Comparison of ENCODE assay signal across 16 cellular contexts in genomic region chr14:102661614-102662013, GRCh38.
DNase-seq lines count a peak whose midpoint lies in the region; ATAC-seq and TF ChIP-seq lines count a peak whose summit lies in the region.
"Had no signal": no experiment of that assay in that cellular context is flagged by ENCODE, and none has a peak within 500 bp of the region (broad histone marks: within the 10 kb centered on the region; RNA-seq: fewer than 3 reads in every experiment).

No MANE protein-coding gene starts in this region.

- intact Hi-C loops in A673 (cut with micrococcal nuclease; ENCODE audit: unreplicated experiment) = no loop called here
- intact Hi-C loops in ascending aorta (cut with DNase I) = no loop called here

- DNase-seq in A673 (ENCODE audit: low spot score) (no peak), H9 (no peak), WTC11 (ENCODE audit: low spot score) (no peak), trophoblast cell (no peak), NCI-H1092 (lab: John Stamatoyannopoulos, UW) (no peak), ascending aorta (ENCODE audit: low spot score in 2 of 2) (no peak), MM.1S (no peak)
- DNase-seq: C1 segment of cervical spinal cord, DMS153, DND-41, GDM1, HCEC 1CT, KG1 had no signal

- no CpG with 5 or more reads among the region's 4 CpGs for WGBS in H9 (ENCODE audit: extremely low coverage, insufficient read length, low lambda C conversion rate)
- WGBS in trophoblast cell (ENCODE audit: extremely low coverage, insufficient coverage, insufficient read length) = no CpG with 5 or more reads among the region's 4 CpGs

- H3K27me3 Mint-ChIP-seq in H9 (ENCODE audit: low read depth) (no peaks in the 10 kb centered on the region), WTC11 (ENCODE audit: low read depth) (no peaks in the 10 kb centered on the region)
- H3K27me3 Mint-ChIP-seq: B cell; CD4-positive, alpha-beta memory T cell; IgD-negative memory B cell had no signal

- no peak overlapping the region for H3K4me3 ChIP-seq in A673 (ENCODE audit: low read depth, low read length, poor library complexity, severe bottlenecking)
- no peak overlapping the region for H3K4me3 ChIP-seq in trophoblast cell (ENCODE audit: low read depth, low read length)
- H3K4me3 ChIP-seq in ascending aorta = no peak overlapping the region
- no peak overlapping the region for H3K4me3 ChIP-seq in MM.1S (ENCODE audit: low read length)

- no peak overlapping the region for H2BK15ac ChIP-seq in H9 (ENCODE audit: low read depth, low read length)

- no peak overlapping the region for H3K14ac ChIP-seq in H9 (ENCODE audit: insufficient read depth, low read length)
- H3K14ac ChIP-seq in trophoblast cell (ENCODE audit: low read length) = no peak overlapping the region

- no peak overlapping the region for H2BK20ac ChIP-seq in H9 (ENCODE audit: low read depth, low read length, poor library complexity, severe bottlenecking)

- H3K23me2 ChIP-seq in H9 (ENCODE audit: insufficient read length, low read depth, low read length, poor library complexity, severe bottlenecking) = no peaks in the 10 kb centered on the region

- H2BK12ac ChIP-seq in H9 (ENCODE audit: insufficient read length, low read depth, low read length) = no peak overlapping the region
- no peak overlapping the region for H2BK12ac ChIP-seq in trophoblast cell (ENCODE audit: low read length)

- no peak overlapping the region for H3T11ph ChIP-seq in H9 (ENCODE audit: low read length)

- H3K23ac ChIP-seq in H9 (ENCODE audit: insufficient read length, low read depth, low read length) (no peak overlapping the region), trophoblast cell (ENCODE audit: low read length) (no peak overlapping the region)

- H3K9ac ChIP-seq in H9 (ENCODE audit: extremely low read depth, insufficient read length, low read length) (no peak overlapping the region), trophoblast cell (ENCODE audit: low read length) (no peak overlapping the region), MM.1S (ENCODE audit: low read length) (no peak overlapping the region)

- H3K27me3 ChIP-seq in A673 (replicated peaks; ENCODE audit: insufficient read depth, low read depth, low read length, poor library complexity) (no peaks in the 10 kb centered on the region), H9 (ENCODE audit: insufficient read depth, low read length) (no peaks in the 10 kb centered on the region), trophoblast cell (ENCODE audit: insufficient read depth, low read length) (no peaks in the 10 kb centered on the region), ascending aorta (no peaks in the 10 kb centered on the region), MM.1S (replicated peaks; ENCODE audit: insufficient read depth, low read length) (no peaks in the 10 kb centered on the region)

- POLR2A ChIA-PET in A673 (lab: Charles Lee; ENCODE audit: low non-redundant PET) (no interaction called here), WTC11 (lab: Charles Lee) (no interaction called here)

- H3K9me3 Mint-ChIP-seq in H9 = no peaks in the 10 kb centered on the region
- no peaks in the 10 kb centered on the region for H3K9me3 Mint-ChIP-seq in WTC11
- H3K9me3 Mint-ChIP-seq: CD4-positive, alpha-beta memory T cell; IgD-negative memory B cell had no signal

- peak overlapping the region; percentile 77 for H3K27ac ChIP-seq in A673 (ENCODE audit: low read depth, low read length, poor library complexity, severe bottlenecking)
- H3K27ac ChIP-seq in H9 (ENCODE audit: insufficient read length, low read depth, low read length) = no peak overlapping the region
- H3K27ac ChIP-seq in trophoblast cell (ENCODE audit: low read depth, low read length) = no peak overlapping the region
- no peak overlapping the region for H3K27ac ChIP-seq in ascending aorta
- no peak overlapping the region for H3K27ac ChIP-seq in MM.1S (ENCODE audit: low read length)

- no peak overlapping the region for H2BK5ac ChIP-seq in H9 (ENCODE audit: insufficient read length, low read length)
- no peak overlapping the region for H2BK5ac ChIP-seq in trophoblast cell (ENCODE audit: low read depth, low read length, poor library complexity)

- H3K36me3 ChIP-seq in A673 (ENCODE audit: insufficient read depth, low read length, poor library complexity, severe bottlenecking) = peaks cover 7% of the 10 kb centered on the region
- no peaks in the 10 kb centered on the region for H3K36me3 ChIP-seq in trophoblast cell (ENCODE audit: control insufficient read depth in 1 of 2, insufficient read depth in 2 of 2, low read length in 2 of 2)
- H3K36me3 ChIP-seq in ascending aorta = no peaks in the 10 kb centered on the region
- H3K36me3 ChIP-seq in MM.1S (replicated peaks; ENCODE audit: insufficient read depth, low read length) = no peaks in the 10 kb centered on the region

- H3K56ac ChIP-seq in H9 (ENCODE audit: insufficient read length, low read depth, low read length) = no peak overlapping the region

- TF ChIP-seq CTCF in A673 (conservative IDR thresholded peaks at IDR 0.05; ENCODE audit: low read depth, low read length) (no peak), H9 (conservative IDR thresholded peaks at IDR 0.05) (no peak), WTC11 (IDR thresholded peaks at IDR 0.05) (no peak), ascending aorta (IDR thresholded peaks at IDR 0.05) (no peak), MM.1S (IDR thresholded peaks at IDR 0.05; ENCODE audit: low read length) (no peak)

- BruUV-seq in A673 (replicated peaks; lab: Mats Ljungman, UMichigan) = no TSS peak

- no peaks in the 10 kb centered on the region for H3K9me2 ChIP-seq in MM.1S (replicated peaks; ENCODE audit: insufficient read depth, low read length)

- H3K9me3 ChIP-seq in A673 (ENCODE audit: low read depth, low read length, poor library complexity, severe bottlenecking) = no peaks in the 10 kb centered on the region
- no peaks in the 10 kb centered on the region for H3K9me3 ChIP-seq in H9 (ENCODE audit: control insufficient read depth, low read depth, low read length)
- H3K9me3 ChIP-seq in trophoblast cell (ENCODE audit: insufficient read depth, low read depth, low read length) = no peaks in the 10 kb centered on the region
- H3K9me3 ChIP-seq in ascending aorta = no peaks in the 10 kb centered on the region
- no peaks in the 10 kb centered on the region for H3K9me3 ChIP-seq in MM.1S (replicated peaks; ENCODE audit: insufficient read depth, low read length)

- H3K36me3 Mint-ChIP-seq in H9 (ENCODE audit: insufficient read depth in 1 of 3, low read depth in 3 of 3) = no peaks in the 10 kb centered on the region; a peak in 1 of 7 replicates
- H3K36me3 Mint-ChIP-seq in WTC11 = no peaks in the 10 kb centered on the region
- H3K36me3 Mint-ChIP-seq: CD4-positive, alpha-beta memory T cell had no signal

- no peak for ATAC-seq in WTC11

- H3K4me3 Mint-ChIP-seq in H9 (no peak overlapping the region), WTC11 (no peak overlapping the region)
- H3K4me3 Mint-ChIP-seq: B cell; CD4-positive, alpha-beta memory T cell had no signal

- H4K20me1 ChIP-seq in H9 (ENCODE audit: control insufficient read depth, insufficient read depth, insufficient read length) = no peaks in the 10 kb centered on the region
- no peaks in the 10 kb centered on the region for H4K20me1 ChIP-seq in MM.1S (ENCODE audit: insufficient read depth, low read length)

- no peak overlapping the region for H2AFZ ChIP-seq in H9 (ENCODE audit: low read length)
- no peak overlapping the region for H2AFZ ChIP-seq in trophoblast cell (ENCODE audit: insufficient read depth, low read length, poor library complexity)
- no peak overlapping the region for H2AFZ ChIP-seq in MM.1S (ENCODE audit: low read length)

- CTCF ChIA-PET in A673 (lab: Charles Lee) (no interaction called here), WTC11 (lab: Charles Lee) (interaction anchor here (1.2 to 1.8 kb wide), 2 partner anchors 33 to 137 kb away, joined by 4 to 9 read pairs; no protein-coding TSS in a partner anchor)

- peaks cover 64% of the 10 kb centered on the region for H3K4me1 ChIP-seq in A673 (ENCODE audit: insufficient read depth, low read length, poor library complexity, severe bottlenecking)
- peaks cover 11% of the 10 kb centered on the region; the same call in 1 of the 2 replicates for H3K4me1 ChIP-seq in H9 (ENCODE audit: insufficient read depth, low read length)
- peaks cover 10 to 15% of the 10 kb centered on the region in 2 experiments for H3K4me1 ChIP-seq in trophoblast cell (ENCODE audit: control insufficient read depth in 1 of 2, insufficient read depth in 2 of 2, low read length in 2 of 2)
- H3K4me1 ChIP-seq in ascending aorta = no peaks in the 10 kb centered on the region
- H3K4me1 ChIP-seq in MM.1S (ENCODE audit: low read length) = no peaks in the 10 kb centered on the region

- no peak overlapping the region for H4K91ac ChIP-seq in H9 (ENCODE audit: insufficient read length, low read depth, low read length)
- H4K91ac ChIP-seq in trophoblast cell (ENCODE audit: low read depth, low read length) = no peak overlapping the region

- H3K27ac Mint-ChIP-seq in H9 = peak overlapping the region in 2 of 3 experiments; percentile 22 to 71; a peak in 3 of 7 replicates
- peak overlapping the region; percentile 60 for H3K27ac Mint-ChIP-seq in WTC11
- H3K27ac Mint-ChIP-seq: B cell had no signal

- peaks cover 49 to 56% of the 10 kb centered on the region in 2 experiments for H3K4me1 Mint-ChIP-seq in H9
- H3K4me1 Mint-ChIP-seq in WTC11 = peaks cover 70% of the 10 kb centered on the region

- no peak overlapping the region for H4K12ac ChIP-seq in trophoblast cell (ENCODE audit: low read depth, low read length)

- H3K4me2 ChIP-seq in H9 (ENCODE audit: insufficient read depth, insufficient read length, low read length) = no peak overlapping the region
- no peak overlapping the region for H3K4me2 ChIP-seq in trophoblast cell (ENCODE audit: low read length)
- no peak overlapping the region for H3K4me2 ChIP-seq in MM.1S (ENCODE audit: low read depth, low read length)

- peaks cover 2% of the 10 kb centered on the region for H3K79me1 ChIP-seq in H9 (ENCODE audit: insufficient read depth, low read depth, low read length, poor library complexity, severe bottlenecking)
- peaks cover 2% of the 10 kb centered on the region for H3K79me1 ChIP-seq in trophoblast cell (ENCODE audit: low read length)

- H2BK120ac ChIP-seq in H9 (ENCODE audit: low read depth, low read length, poor library complexity, severe bottlenecking) = no peak overlapping the region
- no peak overlapping the region for H2BK120ac ChIP-seq in trophoblast cell (ENCODE audit: insufficient read depth, low read length, poor library complexity)

- H4K5ac ChIP-seq in H9 (ENCODE audit: insufficient read length, low read depth, low read length) = no peak overlapping the region

- no peaks in the 10 kb centered on the region for H3F3A ChIP-seq in MM.1S (ENCODE audit: insufficient read depth, low read length)

- H3K79me2 ChIP-seq in H9 (ENCODE audit: insufficient read depth, low read length) = peaks cover 16% of the 10 kb centered on the region; the same call in 1 of the 2 replicates
- peaks cover 20% of the 10 kb centered on the region for H3K79me2 ChIP-seq in trophoblast cell (ENCODE audit: control insufficient read depth, insufficient read depth, low read length, poor library complexity)
- H3K79me2 ChIP-seq in MM.1S (ENCODE audit: low read length) = peaks cover 21% of the 10 kb centered on the region

- H2AK5ac ChIP-seq in H9 (ENCODE audit: insufficient read length, low read length) = no peak overlapping the region
- no peak overlapping the region for H2AK5ac ChIP-seq in trophoblast cell (ENCODE audit: low read length)

- H4K8ac ChIP-seq in H9 (replicated peaks; ENCODE audit: insufficient read length, low read depth, low read length) (no peak overlapping the region), trophoblast cell (ENCODE audit: low read depth, low read length) (no peak overlapping the region)

- no peak overlapping the region for H3K4ac ChIP-seq in H9 (ENCODE audit: low read depth, low read length)
- peak overlapping the region; percentile 78 for H3K4ac ChIP-seq in trophoblast cell (ENCODE audit: low read depth, low read length)

- H3K18ac ChIP-seq in H9 (ENCODE audit: insufficient read length, low read depth, low read length) = no peak overlapping the region
- H3K18ac ChIP-seq in trophoblast cell (ENCODE audit: low read length) = no peak overlapping the region
